ENCODE assay signal across 16 cellular contexts in genomic region chr1:56456426-56457101, GRCh38.
DNase-seq lines count a peak whose midpoint lies in the region; ATAC-seq and TF ChIP-seq lines count a peak whose summit lies in the region.
"Had no signal": no experiment of that assay in that cellular context is flagged by ENCODE, and none has a peak within 500 bp of the region (broad histone marks: within the 10 kb centered on the region; RNA-seq: fewer than 3 reads in every experiment).

No MANE protein-coding gene starts in this region.

- H3K4me3 ChIP-seq in ACC112 (ENCODE audit: low read depth, low read length) (no peak overlapping the region), IMR-90 (ENCODE audit: insufficient read depth, low read depth, low read length) (no peak overlapping the region), mammary epithelial cell (replicated peaks in 1 of 3; ENCODE audit: insufficient read depth in 1 of 3, low read depth in 2 of 3, low read length in 3 of 3) (no peak overlapping the region)

- H4K20me1 ChIP-seq in IMR-90 (ENCODE audit: insufficient read depth, low read length) (no peaks in the 10 kb centered on the region), mammary epithelial cell (ENCODE audit: insufficient read depth, low read length) (no peaks in the 10 kb centered on the region)

- intact Hi-C loops in IMR-90 (cut with micrococcal nuclease) (no loop called here), mammary epithelial cell (cut with micrococcal nuclease) (no loop called here)

- no peak for TF ChIP-seq RAD21 in IMR-90 (IDR thresholded peaks at IDR 0.05; ENCODE audit: low read length)

- H3K4me1 ChIP-seq in ACC112 (ENCODE audit: control insufficient read depth, insufficient read depth, low read length, unreplicated experiment) (peaks cover 7% of the 10 kb centered on the region), IMR-90 (ENCODE audit: control insufficient read depth, insufficient read depth, low read length) (peaks cover 3% of the 10 kb centered on the region; the same call in 1 of the 2 replicates), mammary epithelial cell (ENCODE audit: insufficient read depth, low read length) (no peaks in the 10 kb centered on the region)

- no peak overlapping the region for H3K23ac ChIP-seq in IMR-90 (ENCODE audit: low read depth, low read length)

- CTCF ChIA-PET in IMR-90 (lab: Yijun Ruan, JAX): no interaction called here
- CTCF ChIA-PET in mammary epithelial cell (lab: Charles Lee; ENCODE audit: low non-redundant PET): no interaction called here

- TF ChIP-seq CTCF in IMR-90 (conservative IDR thresholded peaks at IDR 0.05; ENCODE audit: low read depth, low read length): no peak
- TF ChIP-seq CTCF in mammary epithelial cell (conservative IDR thresholded peaks at IDR 0.05 in 1 of 2, IDR thresholded peaks at IDR 0.05 in 1 of 2; ENCODE audit: extremely low read depth in 1 of 2, insufficient read depth in 1 of 2, low read depth in 1 of 2, low read length in 2 of 2): no peak

- no peak overlapping the region for H2BK20ac ChIP-seq in IMR-90 (ENCODE audit: low read depth, low read length)

- DNase-seq in IMR-90 (peak; percentile 84), mammary epithelial cell (peak; percentile 58), kidney glomerular epithelial cell (lab: John Stamatoyannopoulos, UW) (peak; percentile 16), GF-D8 (lab: John Stamatoyannopoulos, UW) (no peak), mesenteric fat pad (ENCODE audit: low spot score) (no peak), NCI-H187 (lab: John Stamatoyannopoulos, UW) (no peak), GM19238 (ENCODE audit: insufficient read length, low spot score) (no peak)
- DNase-seq: activated CD4-positive, alpha-beta T cell treated with anti-CD3 and anti-CD28 coated beads, Interleukin-2, amount 50 U/mL, for 48 hours; aorta; DND-41; effector CD8-positive, alpha-beta T cell; hypothalamus; NCI-H1105; NCI-H446 had no signal

- H2BK5ac ChIP-seq in IMR-90 (ENCODE audit: low read depth, low read length, poor library complexity, severe bottlenecking): no peak overlapping the region

- H3K56ac ChIP-seq in IMR-90 (ENCODE audit: extremely low read depth, insufficient read depth, low read length): no peak overlapping the region

- H3K79me1 ChIP-seq in IMR-90 (ENCODE audit: low read depth in 1 of 2, low read length in 2 of 2): no peaks in the 10 kb centered on the region

- no peak overlapping the region for H2AK9ac ChIP-seq in IMR-90 (replicated peaks; ENCODE audit: low read depth, low read length, poor library complexity)

- H3K27me3 ChIP-seq in ACC112 (ENCODE audit: insufficient read depth, low read length): no peaks in the 10 kb centered on the region
- no peaks in the 10 kb centered on the region for H3K27me3 ChIP-seq in IMR-90 (ENCODE audit: control insufficient read depth, insufficient read depth, low read length)
- no peaks in the 10 kb centered on the region for H3K27me3 ChIP-seq in mammary epithelial cell (ENCODE audit: insufficient read depth, low read length)

- no peak for ATAC-seq in IMR-90 (ENCODE audit: low read depth)
- ATAC-seq: activated T-helper 17 cell treated with anti-CD3 and anti-CD28 coated beads, Interleukin-2, amount 50 U/mL, for 72 hours had no signal

- H3K9me3 ChIP-seq in IMR-90 (ENCODE audit: control insufficient read depth, insufficient read depth, low read length) (no peaks in the 10 kb centered on the region), mammary epithelial cell (replicated peaks; ENCODE audit: insufficient read depth, low read length) (no peaks in the 10 kb centered on the region)

- H2AFZ ChIP-seq in ACC112 (ENCODE audit: low read length, unreplicated experiment) (no peak overlapping the region), IMR-90 (replicated peaks; ENCODE audit: low read length, poor library complexity) (no peak overlapping the region), mammary epithelial cell (ENCODE audit: low read depth, low read length) (no peak overlapping the region)

- no peaks in the 10 kb centered on the region for H3K9me1 ChIP-seq in IMR-90 (ENCODE audit: insufficient read depth, low read length)

- no peak overlapping the region for H4K91ac ChIP-seq in IMR-90 (ENCODE audit: insufficient read depth, low read depth, low read length)

- H3K14ac ChIP-seq in IMR-90 (replicated peaks; ENCODE audit: low read depth, low read length): no peak overlapping the region

- H3K4me2 ChIP-seq in IMR-90 (ENCODE audit: low read depth, low read length): no peak overlapping the region
- no peak overlapping the region for H3K4me2 ChIP-seq in mammary epithelial cell (ENCODE audit: insufficient read depth, low read depth, low read length)

- no peak for TF ChIP-seq POLR2A in IMR-90 (IDR thresholded peaks at IDR 0.05; ENCODE audit: low read depth, low read length)

- H4K8ac ChIP-seq in IMR-90 (ENCODE audit: low read depth in 2 of 2, low read length in 2 of 2): no peak overlapping the region; a peak in 1 of 4 replicates

- no peak overlapping the region for H2BK15ac ChIP-seq in IMR-90 (ENCODE audit: low read depth, low read length)

- WGBS in IMR-90 (ENCODE audit: extremely low coverage in 2 of 2, insufficient read length in 1 of 2), 2 experiments: 53% methylated on average over 5 of the region's 12 CpGs; no CpG with 5 or more reads in 1 of the 2 experiments
- WGBS in mammary epithelial cell (ENCODE audit: low coverage, missing lambda C conversion rate): 80% methylated on average over 12 of the region's 12 CpGs

- H3K18ac ChIP-seq in IMR-90 (ENCODE audit: low read depth, low read length): no peak overlapping the region

- H3K9ac ChIP-seq in IMR-90 (ENCODE audit: low read depth, low read length) (no peak overlapping the region), mammary epithelial cell (ENCODE audit: insufficient read depth, low read length) (no peak overlapping the region)

- dilution Hi-C loops in IMR-90 (cut with HindIII; ENCODE audit: low sequenced_read_pairs, unreplicated experiment) (no loop called here), mammary epithelial cell (cut with HindIII; ENCODE audit: low sequenced_read_pairs) (no loop called here)

- BruUV-seq in IMR-90 (replicated peaks; lab: Mats Ljungman, UMichigan) (no TSS peak), mammary epithelial cell (replicated peaks; lab: Mats Ljungman, UMichigan) (no TSS peak)

- POLR2A ChIA-PET in IMR-90 (lab: Charles Lee; ENCODE audit: unreplicated experiment): no interaction called here

- in situ Hi-C loops in IMR-90 (cut with MboI; ENCODE audit: low sequenced_read_pairs) (no loop called here), mammary epithelial cell (cut with MboI; ENCODE audit: low sequenced_read_pairs in 2 of 2) (no loop called here)

- H2AK5ac ChIP-seq in IMR-90 (ENCODE audit: low read depth, low read length): no peak overlapping the region

- H4K5ac ChIP-seq in IMR-90 (ENCODE audit: low read depth, low read length): no peak overlapping the region

- H3K4ac ChIP-seq in IMR-90 (ENCODE audit: low read depth, low read length): no peak overlapping the region

- no peak overlapping the region for H2BK120ac ChIP-seq in IMR-90 (ENCODE audit: low read depth, low read length)

- H3K27ac ChIP-seq in ACC112 (ENCODE audit: low read depth, low read length): peak overlapping the region; percentile 43; the same call in 1 of the 2 replicates
- H3K27ac ChIP-seq in IMR-90 (ENCODE audit: insufficient read depth, low read length): no peak overlapping the region
- H3K27ac ChIP-seq in mammary epithelial cell (ENCODE audit: insufficient read depth, low read depth, low read length): no peak overlapping the region

- H3K79me2 ChIP-seq in ACC112 (ENCODE audit: control insufficient read depth, insufficient read depth, low read length, unreplicated experiment) (no peaks in the 10 kb centered on the region), mammary epithelial cell (ENCODE audit: insufficient read depth, low read length) (no peaks in the 10 kb centered on the region)

- H3K36me3 ChIP-seq in ACC112 (ENCODE audit: insufficient read depth, low read length) (no peaks in the 10 kb centered on the region), IMR-90 (ENCODE audit: control insufficient read depth, insufficient read depth, low read length) (no peaks in the 10 kb centered on the region), mammary epithelial cell (ENCODE audit: insufficient read depth, low read length) (no peaks in the 10 kb centered on the region)

TF ChIP-seq in IMR-90, 13 proteins besides CTCF, POLR2A, EP300 and RAD21:
- 0 out of 2 replicates have a peak, but pooled peaks have one; percentile 16 for TF ChIP-seq FOS (IDR thresholded peaks at IDR 0.05; ENCODE audit: low read depth, low read length)
- peak; percentile 37; the same call in 1 of the 2 replicates for TF ChIP-seq CEBPB (IDR thresholded peaks at IDR 0.05; ENCODE audit: low read depth, low read length)
- TF ChIP-seq CHD1 (IDR thresholded peaks at IDR 0.05; ENCODE audit: low read depth, low read length): no peak

Comparison
In these comparisons a context has a peak if more than half of its experiments do, and no peak if none do; other contexts are left out.
1. DNase-seq: peak in IMR-90 (single experiment), mammary epithelial cell (single experiment) and kidney glomerular epithelial cell (single experiment); none in GF-D8 (single experiment), mesenteric fat pad (single experiment), NCI-H187 (0 of 2) and GM19238 (single experiment).